Comparison of ENCODE assay signal across 2 cellular contexts in genomic region chr17:63561819-63562218, GRCh38.
A peak's percentile ranks its signal among the peaks of the same experiment; 100 is the strongest.
TF ChIP-seq lines count a peak whose summit lies in the region.

No MANE protein-coding gene starts in this region.

TF ChIP-seq in HEK293, 187 proteins besides CTCF, POLR2A, EP300 and RAD21:
- TF ChIP-seq ZNF501 (tag by site-specific recombination; IDR thresholded peaks at IDR 0.05) = no peak
- TF ChIP-seq ZNF362 (tag by site-specific recombination; IDR thresholded peaks at IDR 0.05) = 0 out of 2 replicates have a peak, but pooled peaks have one; percentile 46

TF ChIP-seq in K562, 482 proteins besides CTCF, POLR2A, EP300 and RAD21:
- TF ChIP-seq TRIM28 (IDR thresholded peaks at IDR 0.05) (no peak), ZBTB40 (IDR thresholded peaks at IDR 0.05) (peak; percentile 71), ZBTB40 (CRISPR knock-in tag; IDR thresholded peaks at IDR 0.05) (no peak), ZNF384 (IDR thresholded peaks at IDR 0.05; ENCODE audit: low read depth, low read length) (peak; percentile 77), KLF16 (IDR thresholded peaks at IDR 0.05) (no peak)
